ENCODE assay signal across 8 cellular contexts in the genomic region with DNA sequence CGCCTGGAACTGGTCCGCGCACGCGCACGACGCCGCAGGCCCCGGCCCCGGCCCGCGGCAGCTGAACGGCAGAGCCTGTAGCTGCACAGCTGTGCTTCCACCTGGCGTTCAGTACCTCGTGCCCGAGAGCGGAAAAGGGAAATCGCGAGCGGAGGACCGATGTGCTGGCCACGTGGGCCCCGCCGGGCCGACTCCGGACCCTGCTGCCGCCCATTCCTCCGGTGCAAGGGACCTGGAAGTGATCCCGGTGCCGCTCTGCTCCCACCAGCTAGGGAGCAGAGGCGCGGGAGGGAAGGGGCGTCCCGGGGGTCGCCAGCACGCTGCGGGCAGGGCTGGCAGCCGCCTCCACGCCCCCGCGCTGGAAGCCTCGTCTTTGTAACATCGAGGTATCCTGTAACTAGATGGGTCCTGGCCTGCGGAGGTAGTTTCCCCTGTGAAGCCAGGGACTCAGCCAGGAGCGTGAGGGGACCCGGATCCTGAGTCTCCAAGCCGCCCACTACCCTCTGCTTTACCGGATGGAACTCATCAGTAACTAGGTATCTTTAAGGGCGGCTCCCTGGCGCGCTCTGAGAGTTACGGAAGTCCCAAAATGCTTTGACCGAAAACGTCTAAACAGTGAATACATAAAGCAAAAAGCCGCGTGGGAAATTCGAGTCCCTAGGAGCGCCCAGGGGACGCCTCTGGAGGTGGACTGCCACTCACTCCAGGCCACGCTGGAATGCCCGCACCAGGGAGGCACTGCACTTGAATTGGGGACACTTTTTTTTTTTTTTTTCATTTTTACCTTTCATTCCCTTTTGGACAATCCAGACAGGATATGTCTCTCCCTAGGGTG. TPM values are rescaled to one million over a fixed set of nuclear protein-coding genes. Genes with fewer than 3 reads are reported as not detected.
DNase-seq lines count a peak whose midpoint lies in the region; TF ChIP-seq lines count a peak whose summit lies in the region.

No MANE protein-coding gene starts in this region.

- DNase-seq in GM03348 (ENCODE audit: low spot score) (peak; percentile 40), HCEC 1CT (peak; percentile 89), MG63 (peak; percentile 90), SK-N-DZ (ENCODE audit: low spot score) (peak; percentile 91), right atrium auricular region (ENCODE audit: low spot score) (peak; percentile 84), sigmoid colon (peak; percentile 76), AG08396 (ENCODE audit: low spot score) (no peak)

- no peaks in the 10 kb centered on the region for H3K9me3 Mint-ChIP-seq in activated naive CD8-positive, alpha-beta T cell (ENCODE audit: low read depth)

- no peaks in the 10 kb centered on the region for H3K27me3 Mint-ChIP-seq in activated naive CD8-positive, alpha-beta T cell

- H3K27ac ChIP-seq in right atrium auricular region (peak overlapping the region; percentile 81 to 94), sigmoid colon (peak overlapping the region; percentile 89 to 97 (median 96))

- H3K9me3 ChIP-seq in MG63, result no peaks in the 10 kb centered on the region
- no peaks in the 10 kb centered on the region for H3K9me3 ChIP-seq in right atrium auricular region
- no peaks in the 10 kb centered on the region for H3K9me3 ChIP-seq in sigmoid colon

- intact Hi-C loops in sigmoid colon (cut with DNase I), result loop anchor here (5.0 kb wide), 5 partner anchors 42 to 472 kb away; partner anchors contain the start of genes HPCAL1 and PDIA6

- H3K27ac Mint-ChIP-seq in activated naive CD8-positive, alpha-beta T cell, result peak overlapping the region; percentile 92

- TF ChIP-seq CTCF in right atrium auricular region (IDR thresholded peaks at IDR 0.05), result peak in 1 of 2 donors; percentile 30
- no peak for TF ChIP-seq CTCF in sigmoid colon (IDR thresholded peaks at IDR 0.05)

- 1% methylated on average over 61 of the region's 61 CpGs for WGBS in sigmoid colon, 2 donors

- H3K27me3 ChIP-seq in MG63 (no peaks in the 10 kb centered on the region), right atrium auricular region (no peaks in the 10 kb centered on the region), sigmoid colon (no peaks in the 10 kb centered on the region)

- H3K36me3 Mint-ChIP-seq in activated naive CD8-positive, alpha-beta T cell, result peaks cover 12% of the 10 kb centered on the region

- H3K36me3 ChIP-seq in MG63, result peaks cover 32% of the 10 kb centered on the region
- H3K36me3 ChIP-seq in right atrium auricular region, result peaks cover 12% of the 10 kb centered on the region
- peaks cover 0 to 14% (median 6%) of the 10 kb centered on the region in 4 donors for H3K36me3 ChIP-seq in sigmoid colon

- peak overlapping the region; percentile 88 for H3K4me3 Mint-ChIP-seq in activated naive CD8-positive, alpha-beta T cell

- peaks cover 0 to 38% of the 10 kb centered on the region in 2 donors for H3K4me1 ChIP-seq in right atrium auricular region
- H3K4me1 ChIP-seq in sigmoid colon, result peaks cover 0 to 56% (median 35%) of the 10 kb centered on the region in 4 donors

- TF ChIP-seq EP300 in sigmoid colon (IDR thresholded peaks at IDR 0.05), result no peak

- H3K4me3 ChIP-seq in MG63, result peak overlapping the region; percentile 76
- H3K4me3 ChIP-seq in right atrium auricular region, result peak overlapping the region; percentile 66 to 75
- H3K4me3 ChIP-seq in sigmoid colon, result peak overlapping the region; percentile 61 to 71 (median 68)

- TF ChIP-seq POLR2A in sigmoid colon (IDR thresholded peaks at IDR 0.05), result peak; percentile 70 to 71

- H3K4me1 Mint-ChIP-seq in activated naive CD8-positive, alpha-beta T cell (ENCODE audit: low read depth), result peaks cover 42% of the 10 kb centered on the region

RNA-seq across cellular contexts. Expression of gene ODC1, which starts 0.7 kb away (rescaled TPM):
- 471 and 646 TPM in 2 replicates for total RNA-seq in MG63 (2014; rRNA removed; shearing (Covaris generic); ENCODE audit: low replicate concordance)
- polyA plus RNA-seq in SK-N-DZ (2014; cell fraction: cytosol; rRNA removed), result 478 and 500 TPM in 2 replicates
- polyA plus RNA-seq in SK-N-DZ (2014; cell fraction: nucleus; rRNA removed), result 342 and 350 TPM in 2 replicates
- total RNA-seq in right atrium auricular region (10 to 100 TPM; 41.3 to 73.9 TPM), sigmoid colon (10 to 100 TPM; 44.6 to 84.4 (median 53.7) TPM)
- 10 to 100 TPM; 34.8 to 88.2 (median 54.3) TPM for polyA plus RNA-seq in sigmoid colon
